ENCODE assay signal across 11 cellular contexts in the genomic region with DNA sequence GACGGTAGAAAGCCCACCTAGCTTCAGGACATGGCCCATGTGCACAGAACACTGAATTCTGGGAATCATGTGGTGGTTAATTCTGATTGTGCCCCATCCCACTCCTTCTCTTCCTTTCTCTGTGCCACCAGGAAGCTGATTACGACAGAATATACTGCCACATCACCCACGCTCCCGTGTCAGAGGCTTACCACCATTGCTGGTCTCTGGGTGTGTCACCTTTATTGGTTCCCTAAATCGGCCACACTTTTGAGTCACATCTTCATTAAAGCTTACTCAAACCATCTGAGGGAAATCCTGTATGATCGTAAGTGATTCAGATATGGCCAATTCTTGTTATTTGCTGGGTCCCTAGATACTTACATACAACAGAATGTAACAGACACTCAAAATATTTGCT. TPM values are rescaled to one million over a fixed set of nuclear protein-coding genes. Genes with fewer than 3 reads are reported as not detected.
DNase-seq lines count a peak whose midpoint lies in the region; ATAC-seq and TF ChIP-seq lines count a peak whose summit lies in the region.
"Had no signal": no experiment of that assay in that cellular context is flagged by ENCODE, and none has a peak within 500 bp of the region (broad histone marks: within the 10 kb centered on the region; RNA-seq: fewer than 3 reads in every experiment).

No MANE protein-coding gene starts in this region.

- H3K27me3 ChIP-seq in WERI-Rb-1 (ENCODE audit: insufficient read depth, low read depth, severe bottlenecking) = no peaks in the 10 kb centered on the region
- H3K27me3 ChIP-seq: brain microvascular endothelial cell, right atrium auricular region had no signal

- H3K36me3 Mint-ChIP-seq in T-helper 17 cell (ENCODE audit: low read depth) (peaks cover 7% of the 10 kb centered on the region), immature natural killer cell (peaks cover 22 to 35% (median 23%) of the 10 kb centered on the region in 3 donors)

- TF ChIP-seq CTCF in WERI-Rb-1 (IDR thresholded peaks at IDR 0.05; ENCODE audit: low read depth, low read length) = no peak

- no peak overlapping the region for H3K4me3 ChIP-seq in WERI-Rb-1 (ENCODE audit: low read depth, low read length)
- H3K4me3 ChIP-seq: right atrium auricular region had no signal

- H3K9me3 ChIP-seq in T-helper 17 cell (ENCODE audit: control insufficient read depth, low read length, poor library complexity, severe bottlenecking) (no peaks in the 10 kb centered on the region), WERI-Rb-1 (ENCODE audit: severe bottlenecking) (no peaks in the 10 kb centered on the region)
- H3K9me3 ChIP-seq: right atrium auricular region had no signal

- H3K4me1 Mint-ChIP-seq in T-helper 17 cell (peaks cover 36% of the 10 kb centered on the region), immature natural killer cell (peaks cover 48 to 58% of the 10 kb centered on the region in 2 donors)
- peaks cover 53% of the 10 kb centered on the region for H3K4me1 Mint-ChIP-seq in stimulated activated naive CD8-positive, alpha-beta T cell treated with anti-CD3 and anti-CD28 coated beads, Interleukin-15, amount 100 ng/mL, for 72 hours

- H3K4me3 Mint-ChIP-seq in T-helper 17 cell = no peak overlapping the region
- peak overlapping the region in 3 of 5 donors; percentile 41 to 49 (median 43) for H3K4me3 Mint-ChIP-seq in immature natural killer cell
- H3K4me3 Mint-ChIP-seq in stimulated activated naive CD8-positive, alpha-beta T cell treated with anti-CD3 and anti-CD28 coated beads, Interleukin-15, amount 100 ng/mL, for 72 hours = no peak overlapping the region

- peak overlapping the region; percentile 37 for H3K27ac Mint-ChIP-seq in T-helper 17 cell
- H3K27ac Mint-ChIP-seq in immature natural killer cell = peak overlapping the region in 5 of 6 donors; percentile 34 to 92 (median 60)
- H3K27ac Mint-ChIP-seq in stimulated activated naive CD8-positive, alpha-beta T cell treated with anti-CD3 and anti-CD28 coated beads, Interleukin-15, amount 100 ng/mL, for 72 hours = peak overlapping the region in 1 of 2 donors; percentile 77

- ATAC-seq in T-helper 17 cell (no peak), GM21529 (IDR thresholded peaks at IDR 0.05; ENCODE audit: unreplicated experiment) (no peak)
- peak; percentile 41 for ATAC-seq in stimulated activated naive CD8-positive, alpha-beta T cell treated with anti-CD3 and anti-CD28 coated beads, Interleukin-15, amount 100 ng/mL, for 72 hours

- H3K9me3 Mint-ChIP-seq in immature natural killer cell = no peaks in the 10 kb centered on the region
- no peaks in the 10 kb centered on the region for H3K9me3 Mint-ChIP-seq in stimulated activated naive CD8-positive, alpha-beta T cell treated with anti-CD3 and anti-CD28 coated beads, Interleukin-15, amount 100 ng/mL, for 72 hours

- peaks cover 43% of the 10 kb centered on the region for H3K36me3 ChIP-seq in WERI-Rb-1

- DNase-seq in stimulated activated CD4-positive, alpha-beta T cell treated with anti-CD3 and anti-CD28 coated beads, Interleukin-12 subunit alpha, Interleukin-12 subunit beta, amount 100 ng/mL, for 48 hours (ENCODE audit: low read depth in 2 of 3, low spot score in 1 of 3) = peak; percentile 34 to 42 (median 35)
- DNase-seq in stimulated activated CD4-positive, alpha-beta T cell treated with anti-CD3 and anti-CD28 coated beads, Interleukin-4, amount 100 ng/mL, for 1 hour = no peak
- DNase-seq in T-helper 17 cell (no peak), immature natural killer cell (no peak), WERI-Rb-1 (no peak), NCI-H2107 (lab: John Stamatoyannopoulos, UW) (no peak)
- peak in 1 of 2 donors; percentile 53 for DNase-seq in stimulated activated naive CD8-positive, alpha-beta T cell treated with anti-CD3 and anti-CD28 coated beads, Interleukin-15, amount 100 ng/mL, for 72 hours
- DNase-seq: brain microvascular endothelial cell, NCI-H526 treated with DMSO at 0.1 percent for 48 hours had no signal

- H3K27me3 Mint-ChIP-seq in T-helper 17 cell (no peaks in the 10 kb centered on the region), immature natural killer cell (ENCODE audit: low read depth in 3 of 3) (peaks cover 9 to 19% (median 14%) of the 10 kb centered on the region in 3 donors)
- no peaks in the 10 kb centered on the region for H3K27me3 Mint-ChIP-seq in stimulated activated naive CD8-positive, alpha-beta T cell treated with anti-CD3 and anti-CD28 coated beads, Interleukin-15, amount 100 ng/mL, for 72 hours

- H3K27ac ChIP-seq in WERI-Rb-1 = no peak overlapping the region
- H3K27ac ChIP-seq: brain microvascular endothelial cell, right atrium auricular region had no signal

RNA-seq across cellular contexts. Expression of gene TRMT6, which starts 3.1 kb away (rescaled TPM):
- total RNA-seq in T-helper 17 cell = 10 to 100 TPM; 12.8 to 14.6 TPM
- 10 to 100 TPM; 12.7 to 15.3 (median 14.6) TPM for polyA plus RNA-seq in immature natural killer cell

RNA-seq across cellular contexts. Expression of gene MCM8, which starts 3.2 kb away (rescaled TPM):
- 1 to 10 TPM; 2.8 to 3.4 TPM for total RNA-seq in T-helper 17 cell
- polyA plus RNA-seq in immature natural killer cell = 1 to 10 TPM in 2 of 3 donors, under 1 TPM in 1; 0.04 to 3.1 (median 1.0) TPM

RNA-seq across cellular contexts. Expression of gene CHGB, which starts 36.0 kb away (rescaled TPM):
- total RNA-seq in T-helper 17 cell = under 1 TPM; 0.13 to 0.15 TPM
- polyA plus RNA-seq in immature natural killer cell = not detected

RNA-seq across cellular contexts. Expression of gene CRLS1, which starts 58.6 kb away (rescaled TPM):
- 10 to 100 TPM; 19.7 to 21.9 TPM for total RNA-seq in T-helper 17 cell
- polyA plus RNA-seq in immature natural killer cell = 10 to 100 TPM; 37.2 to 54.5 (median 39.8) TPM

Comparison
In these comparisons a context has a peak if more than half of its experiments do, and no peak if none do; other contexts are left out.
1. DNase-seq: peak in stimulated activated CD4-positive, alpha-beta T cell treated with anti-CD3 and anti-CD28 coated beads, Interleukin-12 subunit alpha, Interleukin-12 subunit beta, amount 100 ng/mL, for 48 hours (3 of 3); none in stimulated activated CD4-positive, alpha-beta T cell treated with anti-CD3 and anti-CD28 coated beads, Interleukin-4, amount 100 ng/mL, for 1 hour (single experiment), T-helper 17 cell (0 of 3), immature natural killer cell (0 of 3), WERI-Rb-1 (single experiment) and NCI-H2107 (single experiment).
2. H3K4me3 Mint-ChIP-seq: peak in immature natural killer cell (3 of 5); none in T-helper 17 cell (single experiment) and stimulated activated naive CD8-positive, alpha-beta T cell treated with anti-CD3 and anti-CD28 coated beads, Interleukin-15, amount 100 ng/mL, for 72 hours (0 of 2).